In genomic region chr3:186971578-186971977, GRCh38 we compare ENCODE assay signal across 13 cellular contexts. TPM values are rescaled to one million over a fixed set of nuclear protein-coding genes. Genes with fewer than 3 reads are reported as not detected.
DNase-seq lines count a peak whose midpoint lies in the region; ATAC-seq and TF ChIP-seq lines count a peak whose summit lies in the region.
"Had no signal": no experiment of that assay in that cellular context is flagged by ENCODE, and none has a peak within 500 bp of the region (broad histone marks: within the 10 kb centered on the region; RNA-seq: fewer than 3 reads in every experiment).

No MANE protein-coding gene starts in this region.

- intact Hi-C loops in left lung (cut with DNase I) = no loop called here

- peaks cover 30% of the 10 kb centered on the region for H3K4me1 ChIP-seq in OCI-LY1 (ENCODE audit: insufficient read depth, low read length, severe bottlenecking)
- H3K4me1 ChIP-seq in left lung = peaks cover 0 to 33% of the 10 kb centered on the region in 2 donors

- peak overlapping the region; percentile 72 for H3K27ac Mint-ChIP-seq in chondrocyte (ENCODE audit: unreplicated experiment)
- peak overlapping the region; percentile 84 for H3K27ac Mint-ChIP-seq in stimulated activated naive B cell treated with anti-CD40 and anti-IgM and Interleukin-4, amounts not matched to agents 10 μg/mL and 1 μg/mL and 100 μg/mL, for 72 hours

- peaks cover 11% of the 10 kb centered on the region for H3K9me3 Mint-ChIP-seq in chondrocyte (ENCODE audit: low read depth)
- H3K9me3 Mint-ChIP-seq in stimulated activated naive B cell treated with anti-CD40 and anti-IgM and Interleukin-4, amounts not matched to agents 10 μg/mL and 1 μg/mL and 100 μg/mL, for 72 hours = no peaks in the 10 kb centered on the region
- H3K9me3 Mint-ChIP-seq: naive thymus-derived CD8-positive, alpha-beta T cell had no signal

- no peaks in the 10 kb centered on the region for H3K27me3 ChIP-seq in OCI-LY1 (ENCODE audit: insufficient read depth, low read length)
- H3K27me3 ChIP-seq in left lung = no peaks in the 10 kb centered on the region
- H3K27me3 ChIP-seq: adrenal gland had no signal

- peak overlapping the region; percentile 10 for H3K27ac ChIP-seq in OCI-LY1 (ENCODE audit: low read depth, low read length, poor library complexity, severe bottlenecking)
- H3K27ac ChIP-seq in left lung = peak overlapping the region in 1 of 2 donors; percentile 68

- no peaks in the 10 kb centered on the region for H3F3A ChIP-seq in OCI-LY1 (ENCODE audit: insufficient read depth, low read length)

- no peaks in the 10 kb centered on the region for H3K27me3 Mint-ChIP-seq in chondrocyte (ENCODE audit: low read depth)
- H3K27me3 Mint-ChIP-seq in stimulated activated naive B cell treated with anti-CD40 and anti-IgM and Interleukin-4, amounts not matched to agents 10 μg/mL and 1 μg/mL and 100 μg/mL, for 72 hours = no peaks in the 10 kb centered on the region
- H3K27me3 Mint-ChIP-seq: naive thymus-derived CD8-positive, alpha-beta T cell had no signal

- H3K9ac ChIP-seq in OCI-LY1 (ENCODE audit: low read length) = no peak overlapping the region

- DNase-seq in chondrocyte (ENCODE audit: low spot score) = no peak
- DNase-seq in left lung = no peak
- DNase-seq in stimulated activated naive B cell treated with anti-CD40 and anti-IgM and Interleukin-4, amounts not matched to agents 10 μg/mL and 1 μg/mL and 100 μg/mL, for 72 hours = no peak
- no peak for DNase-seq in activated CD4-positive, CD25-positive, alpha-beta regulatory T cell treated with anti-CD3 and anti-CD28 coated beads, Interleukin-2, amount 50 U/mL, for 72 hours
- DNase-seq in activated effector memory CD4-positive, alpha-beta T cell treated with Interleukin-2 at 50 U/mL for 16 hours = no peak
- DNase-seq: activated CD4-positive, alpha-beta T cell treated with anti-CD3 and anti-CD28 coated beads, Interleukin-2, amount 50 U/mL, for 1 hour; COR-L47; IMR-90; naive thymus-derived CD8-positive, alpha-beta T cell; NCI-H1694 had no signal

- H3K79me2 ChIP-seq in OCI-LY1 (ENCODE audit: insufficient read depth, low read length) = no peaks in the 10 kb centered on the region

- no peak overlapping the region for H3K4me2 ChIP-seq in OCI-LY1 (ENCODE audit: low read length)

- no peak overlapping the region for H2AFZ ChIP-seq in OCI-LY1 (ENCODE audit: low read length)

- H3K36me3 ChIP-seq in OCI-LY1 (ENCODE audit: insufficient read depth, low read length) = peaks cover 98% of the 10 kb centered on the region
- peaks cover 0 to 42% of the 10 kb centered on the region in 2 donors for H3K36me3 ChIP-seq in left lung
- H3K36me3 ChIP-seq: adrenal gland had no signal

- no peaks in the 10 kb centered on the region for H3K9me2 ChIP-seq in OCI-LY1 (ENCODE audit: low read depth, low read length)

- ATAC-seq in left lung (peak; percentile 21), GM21381 (IDR thresholded peaks at IDR 0.05; ENCODE audit: unreplicated experiment) (no peak)
- no peak for ATAC-seq in stimulated activated naive B cell treated with anti-CD40 and anti-IgM and Interleukin-4, amounts not matched to agents 10 μg/mL and 1 μg/mL and 100 μg/mL, for 72 hours (replicated peaks)
- ATAC-seq: naive thymus-derived CD8-positive, alpha-beta T cell had no signal

- H3K36me3 Mint-ChIP-seq in chondrocyte (ENCODE audit: low read depth) = peaks cover 23% of the 10 kb centered on the region
- H3K36me3 Mint-ChIP-seq in stimulated activated naive B cell treated with anti-CD40 and anti-IgM and Interleukin-4, amounts not matched to agents 10 μg/mL and 1 μg/mL and 100 μg/mL, for 72 hours = peaks cover 46 to 78% of the 10 kb centered on the region in 2 donors

- no peak overlapping the region for H3K4me3 ChIP-seq in OCI-LY1 (ENCODE audit: low read depth, low read length, poor library complexity, severe bottlenecking)
- no peak overlapping the region for H3K4me3 ChIP-seq in left lung
- H3K4me3 ChIP-seq: adrenal gland had no signal

- H3K9me3 ChIP-seq in OCI-LY1 (ENCODE audit: low read length) = no peaks in the 10 kb centered on the region
- no peaks in the 10 kb centered on the region for H3K9me3 ChIP-seq in left lung
- H3K9me3 ChIP-seq: adrenal gland had no signal

- TF ChIP-seq CTCF in OCI-LY1 (IDR thresholded peaks at IDR 0.05; ENCODE audit: low read length) = no peak
- no peak for TF ChIP-seq CTCF in chondrocyte (IDR thresholded peaks at IDR 0.05)
- no peak for TF ChIP-seq CTCF in left lung (IDR thresholded peaks at IDR 0.05)

- H4K20me1 ChIP-seq in OCI-LY1 (ENCODE audit: insufficient read depth, low read length) = no peaks in the 10 kb centered on the region

- no peak overlapping the region for H3K4me3 Mint-ChIP-seq in chondrocyte (ENCODE audit: unreplicated experiment)
- no peak overlapping the region for H3K4me3 Mint-ChIP-seq in stimulated activated naive B cell treated with anti-CD40 and anti-IgM and Interleukin-4, amounts not matched to agents 10 μg/mL and 1 μg/mL and 100 μg/mL, for 72 hours

- peaks cover 57% of the 10 kb centered on the region for H3K4me1 Mint-ChIP-seq in chondrocyte (ENCODE audit: low read depth)
- peaks cover 39 to 66% of the 10 kb centered on the region in 2 donors for H3K4me1 Mint-ChIP-seq in stimulated activated naive B cell treated with anti-CD40 and anti-IgM and Interleukin-4, amounts not matched to agents 10 μg/mL and 1 μg/mL and 100 μg/mL, for 72 hours

RNA-seq across cellular contexts. Expression of gene ST6GAL1, which starts 41.3 kb away (rescaled TPM):
- total RNA-seq in chondrocyte (21.9 to 36.6 TPM (median 33.9 TPM) in 3 replicates), left lung (100 to 1,000 TPM in 1 of 2 donors, 10 to 100 TPM in 1; 49.9 to 132 TPM)
